Comparison of ENCODE assay signal across 16 cellular contexts in the genomic region with DNA sequence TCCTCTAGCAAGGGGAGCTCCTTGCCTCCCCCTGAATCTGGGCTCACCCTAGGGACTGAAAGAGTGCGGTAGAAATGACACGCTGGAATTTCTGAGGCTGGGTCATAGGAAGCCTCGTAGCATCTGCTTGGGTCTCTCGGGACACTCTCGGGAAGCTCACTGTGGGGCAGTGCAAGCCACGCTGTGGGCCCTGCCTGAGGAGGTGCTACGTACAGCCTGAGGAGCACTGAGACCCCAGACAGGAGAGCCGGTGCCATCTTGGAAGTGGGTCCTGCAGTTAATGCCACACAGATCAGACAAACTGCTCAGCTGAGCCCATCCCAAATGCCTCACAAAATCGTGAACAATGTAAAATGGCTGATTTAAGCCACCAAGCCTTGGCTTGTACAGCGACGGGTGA. TPM values are rescaled to one million over a fixed set of nuclear protein-coding genes. Genes with fewer than 3 reads are reported as not detected.
DNase-seq lines count a peak whose midpoint lies in the region; ATAC-seq and TF ChIP-seq lines count a peak whose summit lies in the region.
"Had no signal": no experiment of that assay in that cellular context is flagged by ENCODE, and none has a peak within 500 bp of the region (broad histone marks: within the 10 kb centered on the region; RNA-seq: fewer than 3 reads in every experiment).

No MANE protein-coding gene starts in this region.

- no peak overlapping the region for H2BK15ac ChIP-seq in mesenchymal stem cell (ENCODE audit: low read depth, poor library complexity, severe bottlenecking)

- peak overlapping the region; percentile 90 for H3K4me2 ChIP-seq in SU-DHL-6 (ENCODE audit: low read depth, low read length, poor library complexity, severe bottlenecking)
- no peak overlapping the region for H3K4me2 ChIP-seq in mesenchymal stem cell (ENCODE audit: low read length, poor library complexity, severe bottlenecking)

- 94% methylated on average over 11 of the region's 11 CpGs for WGBS in mesenchymal stem cell

- intact Hi-C loops in left ventricle myocardium superior (cut with micrococcal nuclease) = no loop called here

- TF ChIP-seq CTCF in cardiac muscle cell (IDR thresholded peaks at IDR 0.05; ENCODE audit: low read depth, low read length) (no peak), SU-DHL-6 (IDR thresholded peaks at IDR 0.05; ENCODE audit: insufficient read depth, low read length, poor library complexity, severe bottlenecking) (no peak), foreskin fibroblast (IDR thresholded peaks at IDR 0.05; ENCODE audit: low read depth, low read length) (no peak)

- no peak for ATAC-seq in left ventricle myocardium superior
- ATAC-seq in GM18873 (IDR thresholded peaks at IDR 0.05; ENCODE audit: low FRiP score, unreplicated experiment) = no peak
- ATAC-seq: effector memory CD8-positive, alpha-beta T cell; stimulated activated naive B cell treated with anti-CD40 and anti-IgM and Interleukin-4, amounts not matched to agents 10 μg/mL and 1 μg/mL and 100 μg/mL, for 72 hours had no signal

- H3K4me1 ChIP-seq in cardiac muscle cell (ENCODE audit: low read depth) (peaks cover 30% of the 10 kb centered on the region), mesenchymal stem cell (ENCODE audit: control insufficient read depth, insufficient read depth, low read depth, low read length) (peaks cover 30% of the 10 kb centered on the region)
- H3K4me1 ChIP-seq: BE2C had no signal

- H3K27ac ChIP-seq in cardiac muscle cell (peak overlapping the region; percentile 8), SU-DHL-6 (ENCODE audit: low read depth, low read length) (peak overlapping the region; percentile 30; the same call in 1 of the 2 replicates), mesenchymal stem cell (ENCODE audit: low read length, poor library complexity, severe bottlenecking) (no peak overlapping the region)
- H3K27ac ChIP-seq: Peyer's patch had no signal

- no peaks in the 10 kb centered on the region for H4K20me1 ChIP-seq in SU-DHL-6 (ENCODE audit: low read depth, low read length)

- H3K14ac ChIP-seq in mesenchymal stem cell (ENCODE audit: low read length in 2 of 2) = no peak overlapping the region

- peaks cover 27% of the 10 kb centered on the region for H3K79me1 ChIP-seq in mesenchymal stem cell (replicated peaks; ENCODE audit: low read length, poor library complexity, severe bottlenecking)

- H3K4ac ChIP-seq in mesenchymal stem cell (ENCODE audit: low read depth in 1 of 2, low read length in 2 of 2) = no peak overlapping the region

- H3K79me2 ChIP-seq in SU-DHL-6 (ENCODE audit: insufficient read depth, low read length) = peaks cover 49% of the 10 kb centered on the region

- H3K27me3 ChIP-seq in cardiac muscle cell = no peaks in the 10 kb centered on the region
- H3K27me3 ChIP-seq in SU-DHL-6 (ENCODE audit: low read length) = no peaks in the 10 kb centered on the region
- H3K27me3 ChIP-seq in mesenchymal stem cell (ENCODE audit: control insufficient read depth in 1 of 2, insufficient read depth in 1 of 2, low read length in 2 of 2) = no peaks in the 10 kb centered on the region
- H3K27me3 ChIP-seq: BE2C, Peyer's patch had no signal

- no peak overlapping the region for H2BK120ac ChIP-seq in mesenchymal stem cell (ENCODE audit: low read depth, low read length)

- H3K36me3 ChIP-seq in cardiac muscle cell = peaks cover 14% of the 10 kb centered on the region
- H3K36me3 ChIP-seq in SU-DHL-6 (ENCODE audit: low read length) = 0 out of 2 replicates have a peak, but pooled peaks cover 5% of the 10 kb centered on the region
- H3K36me3 ChIP-seq in mesenchymal stem cell (ENCODE audit: control insufficient read depth in 1 of 2, insufficient read depth in 2 of 2, low read depth in 1 of 2, low read length in 2 of 2) = peaks cover 32 to 33% of the 10 kb centered on the region in 2 experiments

- H3K9me3 ChIP-seq in cardiac muscle cell (ENCODE audit: low read depth) (no peaks in the 10 kb centered on the region), SU-DHL-6 (ENCODE audit: insufficient read depth, low read length) (no peaks in the 10 kb centered on the region), mesenchymal stem cell (ENCODE audit: control insufficient read depth, low read length) (no peaks in the 10 kb centered on the region)
- H3K9me3 ChIP-seq: BE2C, Peyer's patch had no signal

- no peak overlapping the region for H4K8ac ChIP-seq in mesenchymal stem cell (ENCODE audit: low read length)

- no peak overlapping the region for H2AK5ac ChIP-seq in mesenchymal stem cell (ENCODE audit: low read length, severe bottlenecking)

- H3K18ac ChIP-seq in mesenchymal stem cell (ENCODE audit: low read depth in 1 of 2, low read length in 2 of 2) = no peak overlapping the region

- H3K9ac ChIP-seq in SU-DHL-6 (ENCODE audit: low read length) (peak overlapping the region; percentile 20), mesenchymal stem cell (ENCODE audit: low read length) (peak overlapping the region; percentile 17)

- H3K23ac ChIP-seq in mesenchymal stem cell (ENCODE audit: low read length in 2 of 2) = no peak overlapping the region

- H3K4me3 ChIP-seq in cardiac muscle cell = no peak overlapping the region
- H3K4me3 ChIP-seq in SU-DHL-6 (ENCODE audit: insufficient read depth, low read length, poor library complexity, severe bottlenecking) = no peak overlapping the region
- H3K4me3 ChIP-seq in mesenchymal stem cell (ENCODE audit: insufficient read depth in 1 of 2, low read depth in 1 of 2, low read length in 2 of 2) = no peak overlapping the region
- H3K4me3 ChIP-seq in foreskin fibroblast (ENCODE audit: low read depth in 1 of 2, low read length in 2 of 2) = no peak overlapping the region

- DNase-seq in cardiac muscle cell (ENCODE audit: low read depth in 1 of 2, low spot score in 1 of 2) (no peak), left ventricle myocardium superior (no peak), mesenchymal stem cell (no peak), GDM1 (lab: John Stamatoyannopoulos, UW) (no peak), foreskin fibroblast (no peak), AG20443 (ENCODE audit: low spot score) (no peak)
- DNase-seq: BE2C; effector memory CD8-positive, alpha-beta T cell; HCEC 1CT; midbrain; NCI-H1105; NCI-H446; stimulated activated naive B cell treated with anti-CD40 and anti-IgM and Interleukin-4, amounts not matched to agents 10 μg/mL and 1 μg/mL and 100 μg/mL, for 72 hours had no signal

- no peak overlapping the region for H2BK12ac ChIP-seq in mesenchymal stem cell (ENCODE audit: low read length in 2 of 2)

- no peaks in the 10 kb centered on the region for H3K9me2 ChIP-seq in SU-DHL-6 (replicated peaks; ENCODE audit: insufficient read depth, low read length)

- H2AFZ ChIP-seq in SU-DHL-6 (ENCODE audit: low read depth, low read length, severe bottlenecking) = no peak overlapping the region
- no peak overlapping the region for H2AFZ ChIP-seq in mesenchymal stem cell (ENCODE audit: low read depth, low read length)

- H4K91ac ChIP-seq in mesenchymal stem cell (ENCODE audit: low read length) = no peak overlapping the region

- peaks cover 26% of the 10 kb centered on the region for H3F3A ChIP-seq in SU-DHL-6 (ENCODE audit: insufficient read depth)

- H2BK5ac ChIP-seq in mesenchymal stem cell (ENCODE audit: low read depth, low read length, poor library complexity, severe bottlenecking) = no peak overlapping the region

RNA-seq across cellular contexts. Expression of a gene that starts 1.8 kb away (rescaled TPM):
- total RNA-seq in cardiac muscle cell (73.9 and 101 TPM in 2 replicates), left ventricle myocardium superior (66.7 TPM)
- polyA plus RNA-seq in cardiac muscle cell = 195 and 206 TPM in 2 replicates
- 94.6 TPM for polyA plus RNA-seq in mesenchymal stem cell (2013, experiment 1 of 2)
- polyA plus RNA-seq in mesenchymal stem cell (2013, experiment 2 of 2) = 92.6 TPM

RNA-seq across cellular contexts. Expression of a gene that starts 3.4 kb away (rescaled TPM):
- total RNA-seq in cardiac muscle cell = 141 and 286 TPM in 2 replicates
- 281 and 371 TPM in 2 replicates for polyA plus RNA-seq in cardiac muscle cell
- 128 TPM for total RNA-seq in left ventricle myocardium superior
- polyA plus RNA-seq in mesenchymal stem cell (2013, experiment 1 of 2) = 102 TPM
- 105 TPM for polyA plus RNA-seq in mesenchymal stem cell (2013, experiment 2 of 2)
